Comparison of ENCODE assay signal across 25 cellular contexts in genomic region chr7:134747326-134747725, GRCh38. TPM values are rescaled to one million over a fixed set of nuclear protein-coding genes. Genes with fewer than 3 reads are reported as not detected.
"Had no signal": no experiment of that assay in that cellular context is flagged by ENCODE, and none has a peak within 500 bp of the region (broad histone marks: within the 10 kb centered on the region; RNA-seq: fewer than 3 reads in every experiment).

No MANE protein-coding gene starts in this region.

- H3K79me2 ChIP-seq: hepatocyte had no signal

- ATAC-seq: gastrocnemius medialis; left cardiac atrium; left lung; naive thymus-derived CD8-positive, alpha-beta T cell; pancreas; right lobe of liver; stimulated activated naive CD8-positive, alpha-beta T cell treated with anti-CD3 and anti-CD28 coated beads, Interleukin-15, amount 100 ng/mL, for 72 hours had no signal

- FAIRE-seq: islet of Langerhans, pancreas, small intestine had no signal

- H3K27ac ChIP-seq: dorsolateral prefrontal cortex, esophagus squamous epithelium, gastrocnemius medialis, hepatocyte, left lung, neutrophil, pancreas, right lobe of liver, suprapubic skin, transverse colon had no signal

- H3K27me3 ChIP-seq: dorsolateral prefrontal cortex, esophagus squamous epithelium, gastrocnemius medialis, heart left ventricle, hepatocyte, left lung, pancreas, right lobe of liver, suprapubic skin, transverse colon had no signal

- DNase-seq: cortex of kidney; dorsolateral prefrontal cortex; effector CD4-positive, alpha-beta T cell; esophagus squamous epithelium; foreskin fibroblast; gastrocnemius medialis; heart left ventricle; left cardiac atrium; left lung; mesendoderm; midbrain; naive thymus-derived CD8-positive, alpha-beta T cell; pancreas; right lobe of liver; small intestine; stimulated activated CD4-positive, alpha-beta T cell treated with anti-CD3 and anti-CD28 coated beads, Interleukin-15, amount 100 ng/mL, for 24 hours; stimulated activated CD4-positive, alpha-beta T cell treated with anti-CD3 and anti-CD28 coated beads, Interleukin-2, amount 100 ng/mL, for 48 hours; stimulated activated CD8-positive, alpha-beta memory T cell treated with anti-CD3 and anti-CD28 coated beads, Interleukin-4, amount 100 ng/mL, for 48 hours; stimulated activated naive CD4-positive, alpha-beta T cell; stimulated activated naive CD8-positive, alpha-beta T cell treated with anti-CD3 and anti-CD28 coated beads, Interleukin-15, amount 100 ng/mL, for 72 hours; transverse colon had no signal

- H3K36me3 ChIP-seq: esophagus squamous epithelium, gastrocnemius medialis, heart left ventricle, left lung, neutrophil, pancreas, right lobe of liver, suprapubic skin, transverse colon had no signal

- H3K4me2 ChIP-seq: hepatocyte had no signal

- H2AFZ ChIP-seq: hepatocyte had no signal

- H3K4me1 ChIP-seq: left lung, pancreas, right lobe of liver had no signal

- H3K9me3 ChIP-seq: esophagus squamous epithelium, gastrocnemius medialis, heart left ventricle, left lung, neutrophil, pancreas, right lobe of liver, suprapubic skin, transverse colon had no signal

- H3K4me3 ChIP-seq: dorsolateral prefrontal cortex, esophagus squamous epithelium, gastrocnemius medialis, hepatocyte, left lung, pancreas, right lobe of liver, suprapubic skin, transverse colon had no signal

RNA-seq across cellular contexts. Expression of gene CALD1, which starts 32.1 kb away (rescaled TPM):
- total RNA-seq: naive thymus-derived CD8-positive, alpha-beta T cell had no signal
- polyA plus RNA-seq: naive thymus-derived CD8-positive, alpha-beta T cell had no signal
